In genomic region chr11:47768090-47768620, GRCh38 we compare ENCODE assay signal across 8 cellular contexts. TPM values are rescaled to one million over a fixed set of nuclear protein-coding genes. Genes with fewer than 3 reads are reported as not detected.
DNase-seq lines count a peak whose midpoint lies in the region; ATAC-seq and TF ChIP-seq lines count a peak whose summit lies in the region.

No MANE protein-coding gene starts in this region.

- CTCF ChIA-PET in Panc1 (lab: Charles Lee) = no interaction called here

- no peak for TF ChIP-seq EP300 in Ishikawa (IDR thresholded peaks at IDR 0.05; ENCODE audit: borderline replicate concordance)

- H3K4me3 ChIP-seq in Panc1 (ENCODE audit: low read depth in 2 of 2, low read length in 2 of 2) = peak overlapping the region; percentile 48 to 84
- H3K4me3 ChIP-seq in right atrium auricular region = peak overlapping the region; percentile 35 to 87

- POLR2A ChIA-PET in Panc1 (lab: Charles Lee) = interaction anchor here (0.5 kb wide), 1 partner anchor 93 kb away, joined by 7 read pairs; no protein-coding TSS in a partner anchor

- intact Hi-C loops in Panc1 (cut with micrococcal nuclease; ENCODE audit: unreplicated experiment) = no loop called here

- in situ Hi-C loops in Panc1 (cut with HindIII; ENCODE audit: low pct_unique_long_range_greater_than_20kb, low sequenced_read_pairs) = no loop called here

- H3K36me3 ChIP-seq in Panc1 (ENCODE audit: control insufficient read depth, insufficient read depth, low read length) (peaks cover 16% of the 10 kb centered on the region), right atrium auricular region (peaks cover 19% of the 10 kb centered on the region)

- no peak for TF ChIP-seq RAD21 in Ishikawa (IDR thresholded peaks at IDR 0.05; ENCODE audit: low read depth)

- H3K27me3 ChIP-seq in Panc1 (ENCODE audit: control insufficient read depth, insufficient read depth, low read length) (no peaks in the 10 kb centered on the region), right atrium auricular region (no peaks in the 10 kb centered on the region)

- no TSS peak for BruUV-seq in Panc1 (replicated peaks; lab: Mats Ljungman, UMichigan)

- H3K9me3 ChIP-seq in Panc1 (ENCODE audit: control insufficient read depth, insufficient read depth, low read depth, low read length) = no peaks in the 10 kb centered on the region
- H3K9me3 ChIP-seq in right atrium auricular region = no peaks in the 10 kb centered on the region

- DNase-seq in COR-L47 (lab: John Stamatoyannopoulos, UW) = peak; percentile 85
- peak; percentile 17 for DNase-seq in Panc1 (ENCODE audit: low read depth, low spot score)
- peak in 55 of 58 donors; percentile 4 to 84 (median 44) for DNase-seq in anterior cingulate cortex (lab: John Stamatoyannopoulos, UW)
- peak; percentile 81 for DNase-seq in right atrium auricular region (ENCODE audit: low spot score)
- DNase-seq in pons (ENCODE audit: low spot score) = peak; percentile 86

- H3K27ac ChIP-seq in Panc1 (ENCODE audit: low read length) = peak overlapping the region; percentile 95
- H3K27ac ChIP-seq in right atrium auricular region = peak overlapping the region; percentile 99

- ATAC-seq in Panc1 = no peak
- no peak for ATAC-seq in HG02763 (IDR thresholded peaks at IDR 0.05; ENCODE audit: unreplicated experiment)
- no peak for ATAC-seq in HG02623 (IDR thresholded peaks at IDR 0.05; ENCODE audit: unreplicated experiment)

- H3K4me1 ChIP-seq in Panc1 (ENCODE audit: control insufficient read depth, insufficient read depth, low read length) (peaks cover 13% of the 10 kb centered on the region; the same call in 1 of the 2 replicates), right atrium auricular region (peaks cover 0 to 32% of the 10 kb centered on the region in 2 donors)

- TF ChIP-seq CTCF in Panc1 (IDR thresholded peaks at IDR 0.05) (no peak), right atrium auricular region (IDR thresholded peaks at IDR 0.05) (no peak)

TF ChIP-seq in Ishikawa, 13 proteins besides CTCF, POLR2A, EP300 and RAD21:
- TF ChIP-seq TCF12 (IDR thresholded peaks at IDR 0.05; ENCODE audit: low read depth) (no peak), USF1 (IDR thresholded peaks at IDR 0.05) (peak; percentile 73)

RNA-seq across cellular contexts. Expression of gene FNBP4, which starts 1.0 kb away (rescaled TPM):
- total RNA-seq in Panc1 (2021; ENCODE audit: unreplicated experiment) (68.3 TPM), right atrium auricular region (10 to 100 TPM; 31.0 to 37.8 TPM)
- 23.8 TPM for polyA plus RNA-seq in Panc1 (2012; ENCODE audit: insufficient read length)

RNA-seq across cellular contexts. Expression of gene AGBL2, which starts 53.0 kb away (rescaled TPM):
- 6.8 TPM for total RNA-seq in Panc1 (2021; ENCODE audit: unreplicated experiment)
- polyA plus RNA-seq in Panc1 (2012; ENCODE audit: insufficient read length) = 3.2 TPM
- total RNA-seq in right atrium auricular region = not detected

Comparison
In these comparisons a context has a peak if more than half of its experiments do, and no peak if none do; other contexts are left out.
1. DNase-seq: peak in every context shown above with its lines; median percentile 86 in pons; 85 in COR-L47; 81 in right atrium auricular region; 44 in anterior cingulate cortex; 17 in Panc1.